Comparison of ENCODE assay signal across 8 cellular contexts in the genomic region with DNA sequence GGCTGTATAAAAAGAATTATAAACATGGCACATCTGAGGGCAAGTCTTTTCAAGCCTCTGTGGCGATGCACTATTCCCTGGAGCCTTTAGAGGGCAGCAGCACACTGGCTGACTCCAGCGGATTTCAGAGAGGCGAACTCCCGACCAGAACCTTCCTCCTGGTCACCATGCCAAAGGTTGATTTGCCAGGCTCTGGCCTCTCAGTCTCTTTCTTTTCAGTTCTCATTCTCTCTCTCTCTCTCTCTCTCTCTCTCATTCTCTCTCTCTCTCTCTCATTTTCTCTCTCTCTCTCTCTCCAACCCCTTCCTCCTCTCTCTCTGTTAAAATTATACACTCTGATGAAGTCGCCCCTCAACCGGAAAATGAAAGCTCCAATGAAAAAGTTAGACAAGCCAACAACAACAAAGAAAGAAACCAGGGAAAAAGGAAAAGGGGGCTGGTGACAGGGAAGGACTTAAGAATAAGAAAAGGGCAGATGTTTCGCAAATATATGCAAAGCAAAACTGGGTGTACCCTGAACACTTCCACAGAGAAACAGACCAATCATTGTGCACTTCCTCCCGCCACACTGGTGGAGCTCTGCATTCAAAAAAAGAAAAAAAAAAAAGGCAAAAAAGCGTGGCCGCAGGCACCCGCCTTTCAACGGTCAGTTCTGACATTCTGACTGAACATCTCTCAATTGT.
DNase-seq lines count a peak whose midpoint lies in the region; ATAC-seq and TF ChIP-seq lines count a peak whose summit lies in the region.

No MANE protein-coding gene starts in this region.

- H3K4me3 ChIP-seq in A673 (ENCODE audit: low read depth, low read length, poor library complexity, severe bottlenecking) (peak overlapping the region; percentile 35), right lobe of liver (peak overlapping the region; percentile 4 to 12 (median 6))

- TSS peak; percentile 40 for BruUV-seq in A673 (replicated peaks; lab: Mats Ljungman, UMichigan)

- H3K27ac Mint-ChIP-seq in activated CD4-positive, alpha-beta T cell treated with anti-CD3 and anti-CD28 coated beads, Interleukin-2, amount 10 ng/mL, durations not matched to agents 7 days and 5 days, result peak overlapping the region; percentile 77

- H3K27me3 ChIP-seq in A673 (replicated peaks; ENCODE audit: insufficient read depth, low read depth, low read length, poor library complexity) (no peaks in the 10 kb centered on the region), right lobe of liver (no peaks in the 10 kb centered on the region)

- TF ChIP-seq POLR2A in GM18505 (IDR thresholded peaks at IDR 0.05; ENCODE audit: borderline replicate concordance, extremely low read depth, insufficient read depth, insufficient read length) (no peak), right lobe of liver (IDR thresholded peaks at IDR 0.05) (no peak)

- H3K36me3 ChIP-seq in A673 (ENCODE audit: insufficient read depth, low read length, poor library complexity, severe bottlenecking) (no peaks in the 10 kb centered on the region), right lobe of liver (peaks cover 0 to 31% (median 15%) of the 10 kb centered on the region in 4 donors)

- ATAC-seq in GM18505 (IDR thresholded peaks at IDR 0.05; ENCODE audit: unreplicated experiment), result peak; percentile 74
- ATAC-seq in HG03045 (IDR thresholded peaks at IDR 0.05; ENCODE audit: unreplicated experiment), result peak; percentile 80
- ATAC-seq in right lobe of liver, result peak; percentile 98 to 100 (median 99)

- CTCF ChIA-PET in A673 (lab: Charles Lee), result interaction anchor here (0.6 to 3.8 kb wide), 8 partner anchors 25 to 1394 kb away, joined by 3 to 56 read pairs (median 6); no protein-coding TSS in a partner anchor
- CTCF ChIA-PET in activated CD4-positive, alpha-beta T cell treated with anti-CD3 and anti-CD28 coated beads, Interleukin-2, amount 10 ng/mL, durations not matched to agents 7 days and 5 days (lab: Charles Lee), result interaction anchor here (0.6 to 2.8 kb wide), 12 partner anchors 11 to 1216 kb away, joined by 3 to 13 read pairs (median 4); no protein-coding TSS in a partner anchor

- H3K4me3 Mint-ChIP-seq in activated CD4-positive, alpha-beta T cell treated with anti-CD3 and anti-CD28 coated beads, Interleukin-2, amount 10 ng/mL, durations not matched to agents 7 days and 5 days, result peak overlapping the region; percentile 64

- peak; percentile 96 for TF ChIP-seq CTCF in A673 (conservative IDR thresholded peaks at IDR 0.05; ENCODE audit: low read depth, low read length)
- peak; percentile 91 to 95 (median 94) for TF ChIP-seq CTCF in right lobe of liver (IDR thresholded peaks at IDR 0.05)

- peaks cover 29% of the 10 kb centered on the region for H3K4me1 ChIP-seq in A673 (ENCODE audit: insufficient read depth, low read length, poor library complexity, severe bottlenecking)
- H3K4me1 ChIP-seq in right lobe of liver, result peaks cover 0 to 10% (median 0%) of the 10 kb centered on the region in 4 donors

- no peaks in the 10 kb centered on the region for H3K9me3 Mint-ChIP-seq in activated CD4-positive, alpha-beta T cell treated with anti-CD3 and anti-CD28 coated beads, Interleukin-2, amount 10 ng/mL, durations not matched to agents 7 days and 5 days

- H3K4me1 Mint-ChIP-seq in activated CD4-positive, alpha-beta T cell treated with anti-CD3 and anti-CD28 coated beads, Interleukin-2, amount 10 ng/mL, durations not matched to agents 7 days and 5 days, result peaks cover 10% of the 10 kb centered on the region

- no peaks in the 10 kb centered on the region for H3K27me3 Mint-ChIP-seq in activated CD4-positive, alpha-beta T cell treated with anti-CD3 and anti-CD28 coated beads, Interleukin-2, amount 10 ng/mL, durations not matched to agents 7 days and 5 days

- POLR2A ChIA-PET in A673 (lab: Charles Lee; ENCODE audit: low non-redundant PET), result no interaction called here
- POLR2A ChIA-PET in activated CD4-positive, alpha-beta T cell treated with anti-CD3 and anti-CD28 coated beads, Interleukin-2, amount 10 ng/mL, durations not matched to agents 7 days and 5 days (lab: Charles Lee), result no interaction called here

- H3K9me3 ChIP-seq in A673 (ENCODE audit: low read depth, low read length, poor library complexity, severe bottlenecking) (no peaks in the 10 kb centered on the region), right lobe of liver (no peaks in the 10 kb centered on the region)

- WGBS in right lobe of liver (ENCODE audit: insufficient coverage, low coverage, low lambda C conversion rate, missing lambda C conversion rate), result 20% methylated on average over 12 of the region's 12 CpGs

- intact Hi-C loops in A673 (cut with micrococcal nuclease; ENCODE audit: unreplicated experiment), result loop anchor here (2.0 to 10.0 kb wide), 4 partner anchors 25 to 201 kb away; no protein-coding TSS in a partner anchor
- intact Hi-C loops in right lobe of liver (cut with DNase I), result no loop called here

- no peaks in the 10 kb centered on the region for H3K36me3 Mint-ChIP-seq in activated CD4-positive, alpha-beta T cell treated with anti-CD3 and anti-CD28 coated beads, Interleukin-2, amount 10 ng/mL, durations not matched to agents 7 days and 5 days (ENCODE audit: low read depth)

- DNase-seq in A673 (ENCODE audit: low spot score) (peak; percentile 88), NCI-H2227 treated with DMSO at 0.1 percent for 48 hours (lab: John Stamatoyannopoulos, UW) (peak; percentile 44), dedifferentiated amniotic fluid mesenchymal stem cell (ENCODE audit: extremely low spot score) (peak; percentile 88), right lobe of liver (peak; percentile 74 to 90 (median 84))
- peak; percentile 73 for DNase-seq in activated CD4-positive, alpha-beta T cell treated with anti-CD3 and anti-CD28 coated beads, Interleukin-2, amount 10 ng/mL, durations not matched to agents 7 days and 5 days
- DNase-seq in stimulated activated CD4-positive, alpha-beta T cell treated with anti-CD3 and anti-CD28 coated beads, Interleukin-4, amount 100 ng/mL, for 24 hours, result peak; percentile 76

- peak overlapping the region; percentile 80 for H3K27ac ChIP-seq in A673 (ENCODE audit: low read depth, low read length, poor library complexity, severe bottlenecking)
- peak overlapping the region; percentile 60 to 79 (median 60) for H3K27ac ChIP-seq in right lobe of liver

Comparison
In these comparisons a context has a peak if more than half of its experiments do, and no peak if none do; other contexts are left out.
1. Peak in every context shown above with its lines: DNase-seq, ATAC-seq, H3K4me3 ChIP-seq and H3K27ac ChIP-seq.